ENCODE assay signal across 8 cellular contexts in the genomic region with DNA sequence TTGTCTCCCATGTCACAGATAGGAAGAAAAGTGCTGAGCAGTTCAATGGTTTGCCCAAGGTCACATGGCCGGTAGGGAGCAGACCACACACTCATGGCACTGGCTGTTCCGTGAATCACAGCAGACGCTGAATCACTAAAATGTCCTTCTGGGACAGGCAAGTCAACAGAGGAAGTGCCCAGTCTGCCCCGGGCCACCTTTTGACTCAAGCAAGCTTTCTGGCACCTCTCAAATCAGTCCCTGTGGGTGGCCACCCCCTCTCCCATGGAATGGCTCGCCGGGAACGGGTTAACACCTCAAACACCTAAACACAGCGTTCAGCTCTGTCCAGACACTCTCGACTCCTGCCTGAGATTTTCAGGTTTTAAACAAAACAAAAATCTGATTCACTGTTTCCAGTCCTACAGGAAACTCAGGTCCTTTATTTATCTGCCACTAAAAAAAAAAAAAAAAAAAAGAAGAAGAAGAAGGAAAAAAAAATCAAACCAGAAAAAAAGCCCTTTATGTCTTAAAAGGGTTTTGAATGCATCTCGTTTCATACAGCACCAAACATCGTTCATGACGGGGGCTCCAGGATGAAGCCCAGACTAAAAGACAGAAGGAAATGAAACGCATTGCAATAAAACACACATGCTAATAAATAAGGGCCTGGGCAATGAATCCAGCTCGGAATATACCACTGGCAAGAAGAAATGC. TPM values are rescaled to one million over a fixed set of nuclear protein-coding genes. Genes with fewer than 3 reads are reported as not detected.
A peak's percentile ranks its signal among the peaks of the same experiment; 100 is the strongest.
DNase-seq lines count a peak whose midpoint lies in the region; ATAC-seq and TF ChIP-seq lines count a peak whose summit lies in the region.

No MANE protein-coding gene starts in this region.

- DNase-seq in activated CD4-positive, CD25-positive, alpha-beta regulatory T cell (lab: John Stamatoyannopoulos, UW), result no peak
- DNase-seq in adrenal gland (peak; percentile 69 to 88 (median 85)), memory B cell (ENCODE audit: low spot score in 2 of 2) (no peak), substantia nigra (lab: John Stamatoyannopoulos, UW) (peak in 27 of 49 donors; percentile 1 to 60 (median 23)), AML-193 (lab: John Stamatoyannopoulos, UW) (no peak), NCI-H69 (lab: John Stamatoyannopoulos, UW) (no peak)

- H3K36me3 Mint-ChIP-seq in memory B cell, result peaks cover 44% of the 10 kb centered on the region

- 17 to 18% (median 18%) methylated on average over 13 to 14 of the region's 14 CpGs for WGBS in adrenal gland, 4 donors

- no peaks in the 10 kb centered on the region for H3K27me3 ChIP-seq in adrenal gland

- H3K4me3 ChIP-seq in adrenal gland, result no peak overlapping the region

- H3K27ac Mint-ChIP-seq in memory B cell, result peak overlapping the region; percentile 78

- no peaks in the 10 kb centered on the region for H3K36me3 ChIP-seq in adrenal gland (replicated peaks in 1 of 2)

- no peaks in the 10 kb centered on the region for H3K9me3 ChIP-seq in adrenal gland (replicated peaks in 1 of 3)

- peak overlapping the region; percentile 38 to 88 (median 75) for H3K27ac ChIP-seq in adrenal gland
- no peak overlapping the region for H3K27ac ChIP-seq in substantia nigra (ENCODE audit: low read depth, low read length, poor library complexity, severe bottlenecking)

- peak; percentile 78 to 83 for ATAC-seq in activated CD4-positive, CD25-positive, alpha-beta regulatory T cell treated with anti-CD3 and anti-CD28 coated beads, Interleukin-2, amount 50 U/mL, for 24 hours
- ATAC-seq in memory B cell (ENCODE audit: low read depth), result no peak
- no peak for ATAC-seq in HG03342 (IDR thresholded peaks at IDR 0.05; ENCODE audit: unreplicated experiment)

- peaks cover 2% of the 10 kb centered on the region for H3K9me3 Mint-ChIP-seq in memory B cell

- no peaks in the 10 kb centered on the region for H3K27me3 Mint-ChIP-seq in memory B cell

- intact Hi-C loops in adrenal gland (cut with DNase I), result no loop called here

- TF ChIP-seq CTCF in adrenal gland (IDR thresholded peaks at IDR 0.05), result no peak

- TF ChIP-seq POLR2A in adrenal gland (IDR thresholded peaks at IDR 0.05), result peak in 1 of 2 donors; percentile 60

- peaks cover 11 to 17% of the 10 kb centered on the region in 2 donors for H3K4me1 ChIP-seq in adrenal gland (replicated peaks in 1 of 2)

- no peak overlapping the region for H3K4me3 Mint-ChIP-seq in memory B cell

- peaks cover 37% of the 10 kb centered on the region for H3K4me1 Mint-ChIP-seq in memory B cell

RNA-seq across cellular contexts. Expression of a gene that starts 15.4 kb away (rescaled TPM):
- total RNA-seq in adrenal gland, result 10 to 100 TPM in 1 of 8 donors, 1 to 10 TPM in 7; 2.1 to 19.3 (median 3.4) TPM
- 1 to 10 TPM in 2 of 3 donors, under 1 TPM in 1; 0.82 to 4.7 (median 1.9) TPM for polyA plus RNA-seq in adrenal gland

Comparison
In these comparisons a context has a peak if more than half of its experiments do, and no peak if none do; other contexts are left out.
1. ATAC-seq: peak in activated CD4-positive, CD25-positive, alpha-beta regulatory T cell treated with anti-CD3 and anti-CD28 coated beads, Interleukin-2, amount 50 U/mL, for 24 hours (2 of 2); none in memory B cell (single experiment) and HG03342 (single experiment).
2. DNase-seq: peak in adrenal gland (7 of 7) and substantia nigra (27 of 49); none in activated CD4-positive, CD25-positive, alpha-beta regulatory T cell (0 of 4), memory B cell (0 of 2), AML-193 (0 of 2) and NCI-H69 (single experiment).